ENCODE assay signal across 33 cellular contexts in genomic region chr12:118488034-118488433, GRCh38.
DNase-seq lines count a peak whose midpoint lies in the region; ATAC-seq and TF ChIP-seq lines count a peak whose summit lies in the region.
"Had no signal": no experiment of that assay in that cellular context is flagged by ENCODE, and none has a peak within 500 bp of the region (broad histone marks: within the 10 kb centered on the region; RNA-seq: fewer than 3 reads in every experiment).

No MANE protein-coding gene starts in this region.

- peaks cover 36% of the 10 kb centered on the region for H3K4me1 ChIP-seq in KMS-11 (ENCODE audit: low read depth, poor library complexity, severe bottlenecking)
- no peaks in the 10 kb centered on the region for H3K4me1 ChIP-seq in gastroesophageal sphincter
- peaks cover 0 to 26% (median 15%) of the 10 kb centered on the region in 4 donors for H3K4me1 ChIP-seq in sigmoid colon
- H3K4me1 ChIP-seq in stomach smooth muscle (ENCODE audit: control insufficient read depth, insufficient read depth, low read length) = no peaks in the 10 kb centered on the region
- H3K4me1 ChIP-seq in effector memory CD4-positive, alpha-beta T cell (ENCODE audit: control insufficient read depth, insufficient read depth, low read length, poor library complexity, severe bottlenecking) = no peaks in the 10 kb centered on the region
- H3K4me1 ChIP-seq: A549, BE2C, BLaER1, Caco-2 had no signal

- no peaks in the 10 kb centered on the region for H3K79me2 ChIP-seq in KMS-11 (ENCODE audit: insufficient read depth, low read depth)

- no peak overlapping the region for H3K4me3 ChIP-seq in KMS-11 (IDR thresholded peaks at IDR 0.05; ENCODE audit: insufficient read depth, low read depth, low read length)
- no peak overlapping the region for H3K4me3 ChIP-seq in gastroesophageal sphincter
- no peak overlapping the region for H3K4me3 ChIP-seq in sigmoid colon
- no peak overlapping the region for H3K4me3 ChIP-seq in stomach smooth muscle (ENCODE audit: low read length in 2 of 2)
- H3K4me3 ChIP-seq in effector memory CD4-positive, alpha-beta T cell (ENCODE audit: insufficient read depth, low read depth, low read length, poor library complexity, severe bottlenecking) = no peak overlapping the region
- H3K4me3 ChIP-seq: A549; BLaER1; BLaER1 treated with 17β-estradiol and CSF1 and Interleukin-3, amounts not matched to agents 10 nM and 100 nM had no signal

- H3K9ac ChIP-seq in KMS-11 (no peak overlapping the region), stomach smooth muscle (ENCODE audit: low read length in 2 of 2) (no peak overlapping the region)
- H3K9ac ChIP-seq: BLaER1; BLaER1 treated with 17β-estradiol and CSF1 and Interleukin-3, amounts not matched to agents 10 nM and 100 nM had no signal

- in situ Hi-C loops in KBM-7 (cut with MboI; ENCODE audit: low pct_unique_long_range_greater_than_20kb, low sequenced_read_pairs) = no loop called here

- H3K36me3 ChIP-seq in KMS-11 (ENCODE audit: insufficient read depth) (no peaks in the 10 kb centered on the region), gastroesophageal sphincter (no peaks in the 10 kb centered on the region), sigmoid colon (no peaks in the 10 kb centered on the region), stomach smooth muscle (ENCODE audit: control insufficient read depth in 2 of 2, insufficient read depth in 2 of 2, low read length in 2 of 2) (no peaks in the 10 kb centered on the region)
- H3K36me3 ChIP-seq in effector memory CD4-positive, alpha-beta T cell (ENCODE audit: control insufficient read depth, insufficient read depth, low read length) = no peaks in the 10 kb centered on the region
- H3K36me3 ChIP-seq: BE2C; BLaER1; BLaER1 treated with 17β-estradiol and CSF1 and Interleukin-3, amounts not matched to agents 10 nM and 100 nM had no signal

- ATAC-seq in gastroesophageal sphincter = peak; percentile 81
- ATAC-seq in GM19023 (IDR thresholded peaks at IDR 0.05; ENCODE audit: unreplicated experiment) = no peak
- ATAC-seq: A549; CD8-positive, alpha-beta T cell had no signal

- no peak for TF ChIP-seq EP300 in gastroesophageal sphincter (IDR thresholded peaks at IDR 0.05)
- TF ChIP-seq EP300 in sigmoid colon (IDR thresholded peaks at IDR 0.05) = peak in 2 of 4 donors; percentile 46 to 79

- DNase-seq in sigmoid colon (peak; percentile 74), NCI-H774 (lab: John Stamatoyannopoulos, UW) (no peak), KBM-7 (no peak)
- DNase-seq in effector memory CD4-positive, alpha-beta T cell = no peak
- DNase-seq: 8988T; ACHN; AML-193; BE2C; C1 segment of cervical spinal cord; Caco-2; Calu3; CD4-positive, alpha-beta memory T cell; CD4-positive, alpha-beta T cell; CD4-positive, CD25-positive, alpha-beta regulatory T cell; CD8-positive, alpha-beta memory T cell; CD8-positive, alpha-beta T cell; COR-L47; DMS 273 treated with DMSO at 0.1 percent for 48 hours; DMS153; DMS53; DMS79; DMS79 treated with DMSO at 0.1 percent for 48 hours; DND-41; EL had no signal

- no peak overlapping the region for H2AFZ ChIP-seq in KMS-11 (ENCODE audit: low read depth)

- H3K27ac ChIP-seq in KMS-11 (peak overlapping the region; percentile 68; the same call in 1 of the 2 replicates), gastroesophageal sphincter (peak overlapping the region in 1 of 4 donors; percentile 32), sigmoid colon (peak overlapping the region in 3 of 4 donors; percentile 56 to 75 (median 71)), stomach smooth muscle (ENCODE audit: low read length) (peak overlapping the region; percentile 31)
- H3K27ac ChIP-seq in effector memory CD4-positive, alpha-beta T cell (ENCODE audit: insufficient read depth, low read length, poor library complexity, severe bottlenecking) = no peak overlapping the region
- H3K27ac ChIP-seq: 22Rv1; A549; BLaER1; BLaER1 treated with 17β-estradiol and CSF1 and Interleukin-3, amounts not matched to agents 10 nM and 100 nM; C4-2B had no signal

- H3K9me3 ChIP-seq in gastroesophageal sphincter (peaks cover 0 to 9% (median 0%) of the 10 kb centered on the region in 3 donors), sigmoid colon (peaks cover 0 to 4% (median 0%) of the 10 kb centered on the region in 4 donors), stomach smooth muscle (ENCODE audit: control insufficient read depth in 2 of 2, low read length in 2 of 2) (no peaks in the 10 kb centered on the region)
- H3K9me3 ChIP-seq in effector memory CD4-positive, alpha-beta T cell (ENCODE audit: control insufficient read depth, low read length) = no peaks in the 10 kb centered on the region
- H3K9me3 ChIP-seq: A549, BE2C, Caco-2 had no signal

- 33 to 40% methylated on average over 2 of the region's 2 CpGs for WGBS in gastroesophageal sphincter (ENCODE audit: low coverage in 1 of 2), 2 donors
- WGBS in sigmoid colon, 2 donors = 56 to 67% methylated on average over 2 of the region's 2 CpGs

- H4K20me1 ChIP-seq in KMS-11 (ENCODE audit: insufficient read depth) = no peaks in the 10 kb centered on the region
- H4K20me1 ChIP-seq: BLaER1; BLaER1 treated with 17β-estradiol and CSF1 and Interleukin-3, amounts not matched to agents 10 nM and 100 nM had no signal

- H3K27me3 ChIP-seq in KMS-11 (ENCODE audit: insufficient read depth, low read depth) = no peaks in the 10 kb centered on the region
- no peaks in the 10 kb centered on the region for H3K27me3 ChIP-seq in gastroesophageal sphincter
- no peaks in the 10 kb centered on the region for H3K27me3 ChIP-seq in sigmoid colon
- H3K27me3 ChIP-seq in stomach smooth muscle (ENCODE audit: control insufficient read depth in 1 of 2, insufficient read depth in 2 of 2, low read length in 2 of 2) = no peaks in the 10 kb centered on the region
- H3K27me3 ChIP-seq in effector memory CD4-positive, alpha-beta T cell (replicated peaks; ENCODE audit: control insufficient read depth, insufficient read depth, low read length, poor library complexity, severe bottlenecking) = no peaks in the 10 kb centered on the region
- H3K27me3 ChIP-seq: BE2C; BLaER1; BLaER1 treated with 17β-estradiol and CSF1 and Interleukin-3, amounts not matched to agents 10 nM and 100 nM had no signal

- no peak overlapping the region; the same call in 1 of the 2 replicates for H3K4me2 ChIP-seq in KMS-11
- H3K4me2 ChIP-seq: A549; BLaER1; BLaER1 treated with 17β-estradiol and CSF1 and Interleukin-3, amounts not matched to agents 10 nM and 100 nM had no signal

- intact Hi-C loops in sigmoid colon (cut with DNase I) = loop anchor here (5.0 kb wide), 1 partner anchor 199 kb away; no protein-coding TSS in a partner anchor

- TF ChIP-seq CTCF in KMS-11 (conservative IDR thresholded peaks at IDR 0.05; ENCODE audit: low read depth, low read length) = no peak
- TF ChIP-seq CTCF in gastroesophageal sphincter (IDR thresholded peaks at IDR 0.05) = no peak
- TF ChIP-seq CTCF in sigmoid colon (IDR thresholded peaks at IDR 0.05) = no peak

- no peak for TF ChIP-seq POLR2A in gastroesophageal sphincter (IDR thresholded peaks at IDR 0.05)
- no peak for TF ChIP-seq POLR2A in sigmoid colon (IDR thresholded peaks at IDR 0.05)
